14 cellular contexts compared by ENCODE assay signal in the genomic region with DNA sequence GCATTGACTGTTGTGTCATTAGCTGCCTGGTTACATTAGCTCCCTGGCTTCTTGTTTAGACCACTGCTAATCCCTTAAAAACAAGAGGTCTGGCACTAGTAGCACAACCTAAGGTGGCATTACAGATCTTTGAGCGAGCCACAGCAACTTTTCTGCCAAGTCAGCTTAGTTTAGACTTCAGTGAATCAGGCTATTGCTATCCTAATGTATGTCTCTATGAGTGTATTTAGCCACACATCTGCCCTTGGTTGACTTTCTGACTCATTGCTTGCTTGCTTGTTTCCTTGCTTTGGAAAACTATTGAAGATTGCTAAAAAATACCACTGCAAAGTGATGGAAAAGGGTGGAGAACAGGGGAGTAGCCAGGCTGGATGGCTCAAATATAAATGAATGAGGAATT. TPM values are rescaled to one million over a fixed set of nuclear protein-coding genes. Genes with fewer than 3 reads are reported as not detected.
DNase-seq lines count a peak whose midpoint lies in the region; ATAC-seq and TF ChIP-seq lines count a peak whose summit lies in the region.
"Had no signal": no experiment of that assay in that cellular context is flagged by ENCODE, and none has a peak within 500 bp of the region (broad histone marks: within the 10 kb centered on the region; RNA-seq: fewer than 3 reads in every experiment).

No MANE protein-coding gene starts in this region.

- ATAC-seq in HG02623 (IDR thresholded peaks at IDR 0.05; ENCODE audit: unreplicated experiment) (no peak), GM18511 (IDR thresholded peaks at IDR 0.05; ENCODE audit: unreplicated experiment) (no peak), HG03097 (IDR thresholded peaks at IDR 0.05; ENCODE audit: low FRiP score, unreplicated experiment) (no peak)
- ATAC-seq: stimulated activated memory B cell treated with anti-CD40 and anti-IgM and Interleukin-4, amounts not matched to agents 10 μg/mL and 1 μg/mL and 100 μg/mL, for 72 hours had no signal

- H3K27me3 ChIP-seq in BLaER1, result no peaks in the 10 kb centered on the region
- H3K27me3 ChIP-seq in MG63, result no peaks in the 10 kb centered on the region

- H3K4me1 ChIP-seq in BLaER1, result peaks cover 42% of the 10 kb centered on the region

- H3K4me3 ChIP-seq in BLaER1 (no peak overlapping the region), MG63 (no peak overlapping the region), astrocyte of the spinal cord (ENCODE audit: low read depth, low read length) (no peak overlapping the region)

- TF ChIP-seq CTCF in astrocyte of the spinal cord (IDR thresholded peaks at IDR 0.05; ENCODE audit: low read depth, low read length) (no peak), GM20000 (IDR thresholded peaks at IDR 0.05; ENCODE audit: extremely low read depth, missing control alignments) (no peak)

- DNase-seq in MG63 (peak; percentile 74), astrocyte of the spinal cord (ENCODE audit: low read depth, low spot score) (peak; percentile 89), kidney glomerular epithelial cell (lab: John Stamatoyannopoulos, UW) (peak; percentile 32), GM20000 (ENCODE audit: low spot score) (no peak)
- DNase-seq: DMS79 treated with DMSO at 0.1 percent for 48 hours, H9, NCI-H2107 had no signal

- peaks cover 44% of the 10 kb centered on the region for H3K36me3 ChIP-seq in BLaER1
- peaks cover 20% of the 10 kb centered on the region for H3K36me3 ChIP-seq in MG63

- in situ Hi-C loops in astrocyte of the spinal cord (cut with HindIII; ENCODE audit: low sequenced_read_pairs), result no loop called here

- H3K27ac ChIP-seq in BLaER1, result 0 out of 2 replicates have a peak overlapping the region, but pooled peaks have one; percentile 96

- no peak overlapping the region for H3K4me2 ChIP-seq in BLaER1

- H4K20me1 ChIP-seq in BLaER1, result peaks cover 12% of the 10 kb centered on the region

- no peak overlapping the region for H3K9ac ChIP-seq in BLaER1

- H3K9me3 ChIP-seq in BLaER1 (no peaks in the 10 kb centered on the region), MG63 (peaks cover 10% of the 10 kb centered on the region)

RNA-seq across cellular contexts. Expression of a gene that starts 50.2 kb away (rescaled TPM):
- 65.9 and 88.1 TPM in 2 replicates for total RNA-seq in MG63 (2014; rRNA removed; shearing (Covaris generic); ENCODE audit: low replicate concordance)

RNA-seq across cellular contexts. Expression of a gene that starts 50.7 kb away (rescaled TPM):
- not detected in 2 replicates for total RNA-seq in MG63 (2014; rRNA removed; shearing (Covaris generic); ENCODE audit: low replicate concordance)
- total RNA-seq: cardiac septum, H9, mononuclear cell had no signal

RNA-seq across cellular contexts. Expression of a gene that starts 51.2 kb away (rescaled TPM):
- total RNA-seq in MG63 (2014; rRNA removed; shearing (Covaris generic); ENCODE audit: low replicate concordance), result 27.5 and 46.3 TPM in 2 replicates
- total RNA-seq: cardiac septum had no signal

RNA-seq across cellular contexts. Expression of a gene that starts 51.4 kb away (rescaled TPM):
- total RNA-seq in MG63 (2014; rRNA removed; shearing (Covaris generic); ENCODE audit: low replicate concordance), result 161 and 169 TPM in 2 replicates
